In the genomic region with DNA sequence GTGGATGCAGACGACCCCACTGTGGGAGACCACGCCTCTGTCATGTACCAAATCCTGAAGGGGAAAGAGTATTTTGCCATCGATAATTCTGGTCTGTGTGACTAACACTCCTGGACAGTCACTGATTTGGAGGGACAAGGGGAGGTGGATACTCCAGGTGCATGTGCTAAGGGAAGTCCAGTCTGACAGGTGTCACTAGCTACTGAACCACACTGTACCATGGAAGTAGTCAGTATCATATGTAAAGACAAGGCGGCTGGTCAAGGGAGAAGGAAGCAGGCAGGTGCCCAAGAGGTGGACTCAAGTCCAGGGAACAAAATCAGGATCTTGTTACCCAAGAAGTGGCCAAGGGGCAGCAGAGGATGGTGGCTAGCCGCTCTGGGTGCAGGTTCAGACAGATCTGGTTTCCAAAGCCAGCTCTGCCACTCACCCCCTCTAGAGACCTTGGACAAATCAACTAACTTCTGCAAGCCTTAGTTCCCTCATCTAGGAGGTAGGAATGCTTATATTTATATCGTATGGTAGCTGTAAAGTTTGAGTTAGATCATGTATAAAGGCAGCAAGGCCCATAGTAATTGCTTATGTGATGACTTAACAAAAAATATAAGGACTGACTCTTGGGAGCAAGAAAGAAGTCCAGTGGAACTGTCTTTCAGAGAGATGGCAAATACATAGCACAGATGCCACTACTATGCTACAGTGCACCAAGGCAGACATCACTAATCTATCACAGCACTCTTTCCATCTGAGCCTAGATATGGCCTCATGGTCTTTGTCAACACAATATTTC, we compare ENCODE assay signal across 2 cellular contexts.
TF ChIP-seq lines count a peak whose summit lies in the region.

No MANE protein-coding gene starts in this region.

TF ChIP-seq in H1, 55 proteins besides CTCF, POLR2A, EP300 and RAD21:
- TF ChIP-seq, protein P1, sequence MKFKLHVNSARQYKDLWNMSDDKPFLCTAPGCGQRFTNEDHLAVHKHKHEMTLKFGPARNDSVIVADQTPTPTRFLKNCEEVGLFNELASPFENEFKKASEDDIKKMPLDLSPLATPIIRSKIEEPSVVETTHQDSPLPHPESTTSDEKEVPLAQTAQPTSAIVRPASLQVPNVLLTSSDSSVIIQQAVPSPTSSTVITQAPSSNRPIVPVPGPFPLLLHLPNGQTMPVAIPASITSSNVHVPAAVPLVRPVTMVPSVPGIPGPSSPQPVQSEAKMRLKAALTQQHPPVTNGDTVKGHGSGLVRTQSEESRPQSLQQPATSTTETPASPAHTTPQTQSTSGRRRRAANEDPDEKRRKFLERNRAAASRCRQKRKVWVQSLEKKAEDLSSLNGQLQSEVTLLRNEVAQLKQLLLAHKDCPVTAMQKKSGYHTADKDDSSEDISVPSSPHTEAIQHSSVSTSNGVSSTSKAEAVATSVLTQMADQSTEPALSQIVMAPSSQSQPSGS (IDR thresholded peaks at IDR 0.05; ENCODE audit: low read length): no peak
- no peak for TF ChIP-seq SIX5 (IDR thresholded peaks at IDR 0.05; ENCODE audit: low read depth, low read length)
- no peak for TF ChIP-seq ZNF274 (IDR thresholded peaks at IDR 0.05; ENCODE audit: borderline replicate concordance, extremely low read depth, low read length)
- TF ChIP-seq FOSL1 (IDR thresholded peaks at IDR 0.05; ENCODE audit: insufficient read depth, low read depth, low read length): no peak
- no peak for TF ChIP-seq RXRA (IDR thresholded peaks at IDR 0.05; ENCODE audit: insufficient read depth, low read depth, low read length)
- no peak for TF ChIP-seq JUND (IDR thresholded peaks at IDR 0.05; ENCODE audit: low read length)
- no peak for TF ChIP-seq CTBP2 (IDR thresholded peaks at IDR 0.05; ENCODE audit: borderline replicate concordance, insufficient read depth, insufficient read length, low read length)
- TF ChIP-seq, protein P2, sequence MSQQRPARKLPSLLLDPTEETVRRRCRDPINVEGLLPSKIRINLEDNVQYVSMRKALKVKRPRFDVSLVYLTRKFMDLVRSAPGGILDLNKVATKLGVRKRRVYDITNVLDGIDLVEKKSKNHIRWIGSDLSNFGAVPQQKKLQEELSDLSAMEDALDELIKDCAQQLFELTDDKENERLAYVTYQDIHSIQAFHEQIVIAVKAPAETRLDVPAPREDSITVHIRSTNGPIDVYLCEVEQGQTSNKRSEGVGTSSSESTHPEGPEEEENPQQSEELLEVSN (IDR thresholded peaks at IDR 0.05): no peak
- TF ChIP-seq PHF8 (conservative IDR thresholded peaks at IDR 0.05; ENCODE audit: low read depth, low read length): no peak
- no peak for TF ChIP-seq BACH1 (IDR thresholded peaks at IDR 0.05; ENCODE audit: low read length)
- TF ChIP-seq BCL11A (IDR thresholded peaks at IDR 0.05; ENCODE audit: low read depth in 2 of 2, low read length in 2 of 2): no peak
- no peak for TF ChIP-seq TAF7 (optimal IDR thresholded peaks at IDR 0.05; ENCODE audit: borderline replicate concordance, low read depth, low read length)
- TF ChIP-seq SP1 (IDR thresholded peaks at IDR 0.05; ENCODE audit: low read depth, low read length): no peak

TF ChIP-seq in HepG2, 621 proteins besides CTCF, POLR2A, EP300 and RAD21 (continues in another document):
- TF ChIP-seq ZNF572 (CRISPR knock-in tag; IDR thresholded peaks at IDR 0.05) (no peak), TCF7 (IDR thresholded peaks at IDR 0.05; ENCODE audit: low read depth) (no peak), ZNF296 (CRISPR knock-in tag; conservative IDR thresholded peaks at IDR 0.05) (0 out of 2 replicates have a peak, but pooled peaks have one; percentile 43), ZNF747 (CRISPR knock-in tag; IDR thresholded peaks at IDR 0.05; ENCODE audit: borderline replicate concordance) (0 out of 2 replicates have a peak, but pooled peaks have one; percentile 29), FOSL1 (CRISPR knock-in tag; IDR thresholded peaks at IDR 0.05; ENCODE audit: borderline replicate concordance) (no peak), CREB1 (IDR thresholded peaks at IDR 0.05) (no peak), CREB1 (CRISPR knock-in tag; IDR thresholded peaks at IDR 0.05) (no peak), MZF1 (CRISPR knock-in tag; IDR thresholded peaks at IDR 0.05; ENCODE audit: borderline replicate concordance) (no peak), YEATS2 (CRISPR knock-in tag; IDR thresholded peaks at IDR 0.05; ENCODE audit: borderline replicate concordance) (no peak), ZNF224 (CRISPR knock-in tag; IDR thresholded peaks at IDR 0.05) (no peak), FOXO1 (CRISPR knock-in tag; IDR thresholded peaks at IDR 0.05) (no peak), SIX1 (CRISPR knock-in tag; IDR thresholded peaks at IDR 0.05; ENCODE audit: borderline replicate concordance) (no peak), ZNF547 (CRISPR knock-in tag; IDR thresholded peaks at IDR 0.05) (no peak), MAFF (IDR thresholded peaks at IDR 0.05; ENCODE audit: low read depth, low read length) (0 out of 2 replicates have a peak, but pooled peaks have one; percentile 19), ZBTB42 (CRISPR knock-in tag; IDR thresholded peaks at IDR 0.05) (no peak), MAZ (IDR thresholded peaks at IDR 0.05; ENCODE audit: borderline replicate concordance, low read depth, low read length) (no peak), MAZ (CRISPR knock-in tag; IDR thresholded peaks at IDR 0.05; ENCODE audit: low read depth) (peak; percentile 10; the same call in 1 of the 2 replicates), MTF2 (CRISPR knock-in tag; IDR thresholded peaks at IDR 0.05; ENCODE audit: borderline replicate concordance) (no peak), SALL1 (CRISPR knock-in tag; IDR thresholded peaks at IDR 0.05) (0 out of 2 replicates have a peak, but pooled peaks have one; percentile 15), SNAPC2 (CRISPR knock-in tag; IDR thresholded peaks at IDR 0.05) (no peak), MED8 (CRISPR knock-in tag; IDR thresholded peaks at IDR 0.05; ENCODE audit: insufficient replicate concordance) (peak; percentile 43), ZNF607 (CRISPR knock-in tag; IDR thresholded peaks at IDR 0.05; ENCODE audit: borderline replicate concordance) (no peak), THAP11 (CRISPR knock-in tag; IDR thresholded peaks at IDR 0.05) (no peak), MAFK (conservative IDR thresholded peaks at IDR 0.05 in 1 of 2, IDR thresholded peaks at IDR 0.05 in 1 of 2; ENCODE audit: low read length in 2 of 2) (peak; percentile 54 to 57; a peak in 2 of 4 replicates), SNAI1 (CRISPR knock-in tag; IDR thresholded peaks at IDR 0.05; ENCODE audit: borderline replicate concordance) (peak; percentile 35; the same call in 1 of the 2 replicates), GZF1 (CRISPR knock-in tag; IDR thresholded peaks at IDR 0.05) (no peak), PCBP1 (IDR thresholded peaks at IDR 0.05; ENCODE audit: borderline replicate concordance, low read depth, low read length) (no peak), NFIC (IDR thresholded peaks at IDR 0.05; ENCODE audit: low read length) (no peak), MED13 (CRISPR knock-in tag; IDR thresholded peaks at IDR 0.05) (no peak), NR2F6 (IDR thresholded peaks at IDR 0.05) (no peak), NR2F6 (CRISPR knock-in tag; IDR thresholded peaks at IDR 0.05) (no peak), PITX1 (CRISPR knock-in tag; IDR thresholded peaks at IDR 0.05) (0 out of 2 replicates have a peak, but pooled peaks have one; percentile 3), LCORL (IDR thresholded peaks at IDR 0.05) (no peak), LCORL (CRISPR knock-in tag; IDR thresholded peaks at IDR 0.05) (peak; percentile 9)
- TF ChIP-seq, protein P3, sequence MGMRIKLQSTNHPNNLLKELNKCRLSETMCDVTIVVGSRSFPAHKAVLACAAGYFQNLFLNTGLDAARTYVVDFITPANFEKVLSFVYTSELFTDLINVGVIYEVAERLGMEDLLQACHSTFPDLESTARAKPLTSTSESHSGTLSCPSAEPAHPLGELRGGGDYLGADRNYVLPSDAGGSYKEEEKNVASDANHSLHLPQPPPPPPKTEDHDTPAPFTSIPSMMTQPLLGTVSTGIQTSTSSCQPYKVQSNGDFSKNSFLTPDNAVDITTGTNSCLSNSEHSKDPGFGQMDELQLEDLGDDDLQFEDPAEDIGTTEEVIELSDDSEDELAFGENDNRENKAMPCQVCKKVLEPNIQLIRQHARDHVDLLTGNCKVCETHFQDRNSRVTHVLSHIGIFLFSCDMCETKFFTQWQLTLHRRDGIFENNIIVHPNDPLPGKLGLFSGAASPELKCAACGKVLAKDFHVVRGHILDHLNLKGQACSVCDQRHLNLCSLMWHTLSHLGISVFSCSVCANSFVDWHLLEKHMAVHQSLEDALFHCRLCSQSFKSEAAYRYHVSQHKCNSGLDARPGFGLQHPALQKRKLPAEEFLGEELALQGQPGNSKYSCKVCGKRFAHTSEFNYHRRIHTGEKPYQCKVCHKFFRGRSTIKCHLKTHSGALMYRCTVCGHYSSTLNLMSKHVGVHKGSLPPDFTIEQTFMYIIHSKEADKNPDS (CRISPR knock-in tag; IDR thresholded peaks at IDR 0.05): peak; percentile 70; the same call in 1 of the 2 replicates
- TF ChIP-seq, protein P4, sequence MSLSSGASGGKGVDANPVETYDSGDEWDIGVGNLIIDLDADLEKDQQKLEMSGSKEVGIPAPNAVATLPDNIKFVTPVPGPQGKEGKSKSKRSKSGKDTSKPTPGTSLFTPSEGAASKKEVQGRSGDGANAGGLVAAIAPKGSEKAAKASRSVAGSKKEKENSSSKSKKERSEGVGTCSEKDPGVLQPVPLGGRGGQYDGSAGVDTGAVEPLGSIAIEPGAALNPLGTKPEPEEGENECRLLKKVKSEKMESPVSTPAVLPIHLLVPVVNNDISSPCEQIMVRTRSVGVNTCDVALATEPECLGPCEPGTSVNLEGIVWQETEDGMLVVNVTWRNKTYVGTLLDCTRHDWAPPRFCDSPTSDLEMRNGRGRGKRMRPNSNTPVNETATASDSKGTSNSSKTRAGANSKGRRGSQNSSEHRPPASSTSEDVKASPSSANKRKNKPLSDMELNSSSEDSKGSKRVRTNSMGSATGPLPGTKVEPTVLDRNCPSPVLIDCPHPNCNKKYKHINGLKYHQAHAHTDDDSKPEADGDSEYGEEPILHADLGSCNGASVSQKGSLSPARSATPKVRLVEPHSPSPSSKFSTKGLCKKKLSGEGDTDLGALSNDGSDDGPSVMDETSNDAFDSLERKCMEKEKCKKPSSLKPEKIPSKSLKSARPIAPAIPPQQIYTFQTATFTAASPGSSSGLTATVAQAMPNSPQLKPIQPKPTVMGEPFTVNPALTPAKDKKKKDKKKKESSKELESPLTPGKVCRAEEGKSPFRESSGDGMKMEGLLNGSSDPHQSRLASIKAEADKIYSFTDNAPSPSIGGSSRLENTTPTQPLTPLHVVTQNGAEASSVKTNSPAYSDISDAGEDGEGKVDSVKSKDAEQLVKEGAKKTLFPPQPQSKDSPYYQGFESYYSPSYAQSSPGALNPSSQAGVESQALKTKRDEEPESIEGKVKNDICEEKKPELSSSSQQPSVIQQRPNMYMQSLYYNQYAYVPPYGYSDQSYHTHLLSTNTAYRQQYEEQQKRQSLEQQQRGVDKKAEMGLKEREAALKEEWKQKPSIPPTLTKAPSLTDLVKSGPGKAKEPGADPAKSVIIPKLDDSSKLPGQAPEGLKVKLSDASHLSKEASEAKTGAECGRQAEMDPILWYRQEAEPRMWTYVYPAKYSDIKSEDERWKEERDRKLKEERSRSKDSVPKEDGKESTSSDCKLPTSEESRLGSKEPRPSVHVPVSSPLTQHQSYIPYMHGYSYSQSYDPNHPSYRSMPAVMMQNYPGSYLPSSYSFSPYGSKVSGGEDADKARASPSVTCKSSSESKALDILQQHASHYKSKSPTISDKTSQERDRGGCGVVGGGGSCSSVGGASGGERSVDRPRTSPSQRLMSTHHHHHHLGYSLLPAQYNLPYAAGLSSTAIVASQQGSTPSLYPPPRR (CRISPR knock-in tag; IDR thresholded peaks at IDR 0.05; ENCODE audit: borderline replicate concordance): no peak
- TF ChIP-seq, protein P5, sequence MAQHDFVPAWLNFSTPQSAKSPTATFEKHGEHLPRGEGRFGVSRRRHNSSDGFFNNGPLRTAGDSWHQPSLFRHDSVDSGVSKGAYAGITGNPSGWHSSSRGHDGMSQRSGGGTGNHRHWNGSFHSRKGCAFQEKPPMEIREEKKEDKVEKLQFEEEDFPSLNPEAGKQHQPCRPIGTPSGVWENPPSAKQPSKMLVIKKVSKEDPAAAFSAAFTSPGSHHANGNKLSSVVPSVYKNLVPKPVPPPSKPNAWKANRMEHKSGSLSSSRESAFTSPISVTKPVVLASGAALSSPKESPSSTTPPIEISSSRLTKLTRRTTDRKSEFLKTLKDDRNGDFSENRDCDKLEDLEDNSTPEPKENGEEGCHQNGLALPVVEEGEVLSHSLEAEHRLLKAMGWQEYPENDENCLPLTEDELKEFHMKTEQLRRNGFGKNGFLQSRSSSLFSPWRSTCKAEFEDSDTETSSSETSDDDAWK (CRISPR knock-in tag; IDR thresholded peaks at IDR 0.05): no peak
- TF ChIP-seq, protein P6, sequence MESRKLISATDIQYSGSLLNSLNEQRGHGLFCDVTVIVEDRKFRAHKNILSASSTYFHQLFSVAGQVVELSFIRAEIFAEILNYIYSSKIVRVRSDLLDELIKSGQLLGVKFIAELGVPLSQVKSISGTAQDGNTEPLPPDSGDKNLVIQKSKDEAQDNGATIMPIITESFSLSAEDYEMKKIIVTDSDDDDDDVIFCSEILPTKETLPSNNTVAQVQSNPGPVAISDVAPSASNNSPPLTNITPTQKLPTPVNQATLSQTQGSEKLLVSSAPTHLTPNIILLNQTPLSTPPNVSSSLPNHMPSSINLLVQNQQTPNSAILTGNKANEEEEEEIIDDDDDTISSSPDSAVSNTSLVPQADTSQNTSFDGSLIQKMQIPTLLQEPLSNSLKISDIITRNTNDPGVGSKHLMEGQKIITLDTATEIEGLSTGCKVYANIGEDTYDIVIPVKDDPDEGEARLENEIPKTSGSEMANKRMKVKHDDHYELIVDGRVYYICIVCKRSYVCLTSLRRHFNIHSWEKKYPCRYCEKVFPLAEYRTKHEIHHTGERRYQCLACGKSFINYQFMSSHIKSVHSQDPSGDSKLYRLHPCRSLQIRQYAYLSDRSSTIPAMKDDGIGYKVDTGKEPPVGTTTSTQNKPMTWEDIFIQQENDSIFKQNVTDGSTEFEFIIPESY (CRISPR knock-in tag; IDR thresholded peaks at IDR 0.05): no peak
- TF ChIP-seq, protein P7, sequence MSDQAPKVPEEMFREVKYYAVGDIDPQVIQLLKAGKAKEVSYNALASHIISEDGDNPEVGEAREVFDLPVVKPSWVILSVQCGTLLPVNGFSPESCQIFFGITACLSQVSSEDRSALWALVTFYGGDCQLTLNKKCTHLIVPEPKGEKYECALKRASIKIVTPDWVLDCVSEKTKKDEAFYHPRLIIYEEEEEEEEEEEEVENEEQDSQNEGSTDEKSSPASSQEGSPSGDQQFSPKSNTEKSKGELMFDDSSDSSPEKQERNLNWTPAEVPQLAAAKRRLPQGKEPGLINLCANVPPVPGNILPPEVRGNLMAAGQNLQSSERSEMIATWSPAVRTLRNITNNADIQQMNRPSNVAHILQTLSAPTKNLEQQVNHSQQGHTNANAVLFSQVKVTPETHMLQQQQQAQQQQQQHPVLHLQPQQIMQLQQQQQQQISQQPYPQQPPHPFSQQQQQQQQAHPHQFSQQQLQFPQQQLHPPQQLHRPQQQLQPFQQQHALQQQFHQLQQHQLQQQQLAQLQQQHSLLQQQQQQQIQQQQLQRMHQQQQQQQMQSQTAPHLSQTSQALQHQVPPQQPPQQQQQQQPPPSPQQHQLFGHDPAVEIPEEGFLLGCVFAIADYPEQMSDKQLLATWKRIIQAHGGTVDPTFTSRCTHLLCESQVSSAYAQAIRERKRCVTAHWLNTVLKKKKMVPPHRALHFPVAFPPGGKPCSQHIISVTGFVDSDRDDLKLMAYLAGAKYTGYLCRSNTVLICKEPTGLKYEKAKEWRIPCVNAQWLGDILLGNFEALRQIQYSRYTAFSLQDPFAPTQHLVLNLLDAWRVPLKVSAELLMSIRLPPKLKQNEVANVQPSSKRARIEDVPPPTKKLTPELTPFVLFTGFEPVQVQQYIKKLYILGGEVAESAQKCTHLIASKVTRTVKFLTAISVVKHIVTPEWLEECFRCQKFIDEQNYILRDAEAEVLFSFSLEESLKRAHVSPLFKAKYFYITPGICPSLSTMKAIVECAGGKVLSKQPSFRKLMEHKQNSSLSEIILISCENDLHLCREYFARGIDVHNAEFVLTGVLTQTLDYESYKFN (CRISPR knock-in tag; conservative IDR thresholded peaks at IDR 0.05): 0 out of 2 replicates have a peak, but pooled peaks have one; percentile 12
